ENCODE assay signal across 1 cellular context in genomic region chr12:18612971-18613370, GRCh38.
TF ChIP-seq lines count a peak whose summit lies in the region.

No MANE protein-coding gene starts in this region.

TF ChIP-seq in K562, 482 proteins besides CTCF, POLR2A, EP300 and RAD21 (continued from another document):
- TF ChIP-seq REST (CRISPR knock-in tag; IDR thresholded peaks at IDR 0.05; ENCODE audit: low read depth), result no peak
- no peak for TF ChIP-seq POU5F1 (IDR thresholded peaks at IDR 0.05; ENCODE audit: borderline replicate concordance, low read depth, low read length, partially characterized antibody)
- TF ChIP-seq ZNF316 (IDR thresholded peaks at IDR 0.05), result peak; percentile 37; the same call in 1 of the 2 replicates
- TF ChIP-seq PTRF (tag; IDR thresholded peaks at IDR 0.05), result no peak
- no peak for TF ChIP-seq RBM15 (IDR thresholded peaks at IDR 0.05; ENCODE audit: insufficient read depth, low read length)
